1 cellular context compared by ENCODE assay signal in the genomic region with DNA sequence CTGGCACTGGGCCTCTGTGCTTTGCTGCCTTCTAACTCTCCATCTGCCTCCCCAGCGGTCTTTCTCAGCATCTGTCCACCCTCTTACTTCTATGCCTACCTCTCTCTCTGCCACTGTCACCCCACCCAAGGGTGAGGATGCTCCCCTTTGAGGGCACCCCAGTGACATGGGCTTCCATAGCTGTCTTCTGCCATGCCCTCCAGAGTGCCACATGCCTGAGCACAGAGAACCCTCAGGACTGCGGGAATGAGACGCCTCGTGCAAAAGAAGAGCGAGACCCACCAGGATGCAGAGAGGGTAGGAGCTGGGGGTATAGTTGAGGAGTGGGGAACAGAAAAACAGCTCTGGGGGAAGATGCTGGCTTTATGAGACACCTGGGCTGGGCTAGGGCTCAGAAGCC.
TF ChIP-seq lines count a peak whose summit lies in the region.

No MANE protein-coding gene starts in this region.

TF ChIP-seq in SK-N-SH, 30 proteins besides CTCF, POLR2A, EP300 and RAD21 (continued from another document):
- TF ChIP-seq, protein P1, sequence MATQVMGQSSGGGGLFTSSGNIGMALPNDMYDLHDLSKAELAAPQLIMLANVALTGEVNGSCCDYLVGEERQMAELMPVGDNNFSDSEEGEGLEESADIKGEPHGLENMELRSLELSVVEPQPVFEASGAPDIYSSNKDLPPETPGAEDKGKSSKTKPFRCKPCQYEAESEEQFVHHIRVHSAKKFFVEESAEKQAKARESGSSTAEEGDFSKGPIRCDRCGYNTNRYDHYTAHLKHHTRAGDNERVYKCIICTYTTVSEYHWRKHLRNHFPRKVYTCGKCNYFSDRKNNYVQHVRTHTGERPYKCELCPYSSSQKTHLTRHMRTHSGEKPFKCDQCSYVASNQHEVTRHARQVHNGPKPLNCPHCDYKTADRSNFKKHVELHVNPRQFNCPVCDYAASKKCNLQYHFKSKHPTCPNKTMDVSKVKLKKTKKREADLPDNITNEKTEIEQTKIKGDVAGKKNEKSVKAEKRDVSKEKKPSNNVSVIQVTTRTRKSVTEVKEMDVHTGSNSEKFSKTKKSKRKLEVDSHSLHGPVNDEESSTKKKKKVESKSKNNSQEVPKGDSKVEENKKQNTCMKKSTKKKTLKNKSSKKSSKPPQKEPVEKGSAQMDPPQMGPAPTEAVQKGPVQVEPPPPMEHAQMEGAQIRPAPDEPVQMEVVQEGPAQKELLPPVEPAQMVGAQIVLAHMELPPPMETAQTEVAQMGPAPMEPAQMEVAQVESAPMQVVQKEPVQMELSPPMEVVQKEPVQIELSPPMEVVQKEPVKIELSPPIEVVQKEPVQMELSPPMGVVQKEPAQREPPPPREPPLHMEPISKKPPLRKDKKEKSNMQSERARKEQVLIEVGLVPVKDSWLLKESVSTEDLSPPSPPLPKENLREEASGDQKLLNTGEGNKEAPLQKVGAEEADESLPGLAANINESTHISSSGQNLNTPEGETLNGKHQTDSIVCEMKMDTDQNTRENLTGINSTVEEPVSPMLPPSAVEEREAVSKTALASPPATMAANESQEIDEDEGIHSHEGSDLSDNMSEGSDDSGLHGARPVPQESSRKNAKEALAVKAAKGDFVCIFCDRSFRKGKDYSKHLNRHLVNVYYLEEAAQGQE (IDR thresholded peaks at IDR 0.05; ENCODE audit: low read depth, low read length), result no peak
- no peak for TF ChIP-seq POLR2AphosphoS5 (IDR thresholded peaks at IDR 0.05; ENCODE audit: low read depth, low read length)
- TF ChIP-seq, protein P2, sequence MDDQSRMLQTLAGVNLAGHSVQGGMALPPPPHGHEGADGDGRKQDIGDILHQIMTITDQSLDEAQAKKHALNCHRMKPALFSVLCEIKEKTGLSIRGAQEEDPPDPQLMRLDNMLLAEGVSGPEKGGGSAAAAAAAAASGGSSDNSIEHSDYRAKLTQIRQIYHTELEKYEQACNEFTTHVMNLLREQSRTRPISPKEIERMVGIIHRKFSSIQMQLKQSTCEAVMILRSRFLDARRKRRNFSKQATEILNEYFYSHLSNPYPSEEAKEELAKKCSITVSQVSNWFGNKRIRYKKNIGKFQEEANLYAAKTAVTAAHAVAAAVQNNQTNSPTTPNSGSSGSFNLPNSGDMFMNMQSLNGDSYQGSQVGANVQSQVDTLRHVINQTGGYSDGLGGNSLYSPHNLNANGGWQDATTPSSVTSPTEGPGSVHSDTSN (IDR thresholded peaks at IDR 0.05), result no peak
- no peak for TF ChIP-seq IRF3 (IDR thresholded peaks at IDR 0.05; ENCODE audit: low read depth, low read length)
- no peak for TF ChIP-seq FOXJ3 (CRISPR knock-in tag; IDR thresholded peaks at IDR 0.05)
- no peak for TF ChIP-seq EZH2phosphoT487 (IDR thresholded peaks at IDR 0.05; ENCODE audit: borderline replicate concordance, low read depth)
